Comparison of ENCODE assay signal across 9 cellular contexts in the genomic region with DNA sequence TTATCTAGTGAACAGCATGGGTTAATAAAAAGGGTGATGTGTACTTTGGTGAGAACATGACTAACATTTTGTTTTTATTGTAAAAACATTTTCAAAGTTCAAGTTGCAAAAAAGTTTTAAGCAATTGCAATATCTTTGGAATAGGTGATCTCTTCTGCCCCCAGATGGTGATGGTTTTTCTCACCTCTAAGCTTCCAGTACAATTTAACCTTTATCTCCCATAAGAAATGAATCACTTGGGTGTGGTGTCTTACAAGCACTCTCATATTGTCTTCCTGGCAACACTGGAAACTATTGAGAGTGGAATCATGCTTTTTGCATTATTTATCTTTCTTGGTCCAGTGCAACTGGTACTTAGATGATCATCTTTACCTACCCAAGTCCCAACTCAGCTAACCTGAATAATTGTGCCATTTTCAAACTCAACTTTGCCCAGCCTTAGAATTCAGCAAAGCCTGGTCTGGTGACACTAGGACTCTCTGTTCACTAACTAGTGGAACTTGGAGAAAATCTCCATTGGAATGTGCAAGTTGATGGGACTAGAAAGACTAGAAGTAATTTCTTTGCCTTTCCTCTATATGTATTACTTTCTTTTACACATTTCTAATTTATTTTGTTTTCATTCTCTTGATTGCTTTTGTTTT.
DNase-seq lines count a peak whose midpoint lies in the region; ATAC-seq and TF ChIP-seq lines count a peak whose summit lies in the region.
"Had no signal": no experiment of that assay in that cellular context is flagged by ENCODE, and none has a peak within 500 bp of the region (broad histone marks: within the 10 kb centered on the region; RNA-seq: fewer than 3 reads in every experiment).

No MANE protein-coding gene starts in this region.

- H3K4me1 ChIP-seq in right lobe of liver, result no peaks in the 10 kb centered on the region

- H3K4me3 ChIP-seq in astrocyte of the spinal cord (ENCODE audit: low read depth, low read length), result no peak overlapping the region
- no peak overlapping the region for H3K4me3 ChIP-seq in right lobe of liver

- peak; percentile 51 for DNase-seq in Daoy (ENCODE audit: low read depth)
- peak; percentile 38 to 61 for DNase-seq in Kasumi-1 (lab: John Stamatoyannopoulos, UW)
- peak; percentile 73 for DNase-seq in astrocyte of the spinal cord (ENCODE audit: low read depth, low spot score)
- DNase-seq in right lobe of liver, result no peak
- no peak for DNase-seq in activated gamma-delta T cell (lab: John Stamatoyannopoulos, UW)
- no peak for DNase-seq in activated CD8-positive, alpha-beta memory T cell treated with anti-CD3 and anti-CD28 coated beads, Interleukin-2, amount 50 U/mL, for 48 hours
- no peak for DNase-seq in cerebellum (ENCODE audit: low spot score)
- DNase-seq: activated CD4-positive, alpha-beta T cell treated with anti-CD3 and anti-CD28 coated beads for 48 hours had no signal

- in situ Hi-C loops in astrocyte of the spinal cord (cut with HindIII; ENCODE audit: low sequenced_read_pairs), result no loop called here

- H3K27ac ChIP-seq in right lobe of liver, result no peak overlapping the region

- H3K9me3 ChIP-seq in right lobe of liver, result no peaks in the 10 kb centered on the region

- intact Hi-C loops in right lobe of liver (cut with DNase I), result no loop called here

- TF ChIP-seq POLR2A in right lobe of liver (IDR thresholded peaks at IDR 0.05), result no peak

- H3K36me3 ChIP-seq in right lobe of liver, result no peaks in the 10 kb centered on the region

- H3K27me3 ChIP-seq in right lobe of liver, result no peaks in the 10 kb centered on the region

- peak; percentile 31 for TF ChIP-seq CTCF in astrocyte of the spinal cord (IDR thresholded peaks at IDR 0.05; ENCODE audit: low read depth, low read length)
- peak; percentile 3 to 25 (median 24) for TF ChIP-seq CTCF in right lobe of liver (IDR thresholded peaks at IDR 0.05)

- ATAC-seq in right lobe of liver (peak in 1 of 4 donors; percentile 22), HG03378 (IDR thresholded peaks at IDR 0.05; ENCODE audit: unreplicated experiment) (no peak)

Comparison
In these comparisons a context has a peak if more than half of its experiments do, and no peak if none do; other contexts are left out.
1. DNase-seq: peak in Daoy (single experiment), Kasumi-1 (2 of 2) and astrocyte of the spinal cord (single experiment); none in right lobe of liver (0 of 3), activated gamma-delta T cell (single experiment), activated CD8-positive, alpha-beta memory T cell treated with anti-CD3 and anti-CD28 coated beads, Interleukin-2, amount 50 U/mL, for 48 hours (single experiment) and cerebellum (single experiment).